ENCODE assay signal across 8 cellular contexts in the genomic region with DNA sequence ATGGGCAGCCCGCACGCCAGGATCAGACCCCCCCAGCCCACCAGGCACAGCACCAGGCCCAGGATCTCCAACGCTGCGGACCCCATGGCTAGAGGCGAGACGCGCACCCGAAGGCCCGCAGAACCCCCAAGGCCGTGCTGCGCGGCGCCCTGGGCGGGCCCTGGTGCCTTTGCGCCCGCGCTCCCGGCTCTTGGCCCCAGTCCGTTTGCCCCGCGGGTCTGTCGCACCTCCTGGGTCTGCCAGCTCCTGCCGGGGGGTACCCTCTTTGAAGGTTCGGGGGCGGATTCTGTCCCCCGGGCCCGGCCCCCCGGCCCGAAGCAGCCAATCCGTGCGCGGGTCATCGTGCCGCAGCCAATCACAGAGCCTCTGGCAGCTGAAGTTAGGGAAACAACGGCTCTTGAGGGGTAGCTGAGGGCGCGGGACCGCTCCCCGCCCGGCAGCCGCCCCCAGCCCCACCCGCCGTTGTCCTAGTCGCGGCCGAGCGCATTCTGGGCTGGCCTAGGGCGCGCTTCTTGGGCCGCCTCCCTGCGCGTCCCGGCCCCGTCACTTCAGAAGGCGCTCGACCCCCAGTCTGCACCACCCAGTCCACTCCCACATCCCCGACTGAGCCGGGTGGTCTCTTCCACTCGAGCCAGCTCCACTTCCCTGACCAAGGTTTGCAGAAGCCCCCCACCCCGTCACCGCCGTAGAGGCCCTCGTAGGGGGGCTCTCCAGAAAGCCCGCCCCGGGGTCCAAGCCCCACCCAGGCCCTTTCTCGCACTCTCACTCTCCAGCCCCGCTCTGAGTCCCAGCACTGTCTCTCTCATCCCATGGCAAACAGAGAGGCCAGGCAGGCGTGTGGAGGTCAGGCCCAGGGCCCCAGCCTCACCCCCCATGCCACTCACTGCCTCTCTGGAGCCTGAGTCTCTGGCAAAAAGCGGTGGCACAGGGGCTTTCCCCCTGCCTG. TPM values are rescaled to one million over a fixed set of nuclear protein-coding genes. Genes with fewer than 3 reads are reported as not detected.
DNase-seq lines count a peak whose midpoint lies in the region; ATAC-seq and TF ChIP-seq lines count a peak whose summit lies in the region.

A gene with protein sequence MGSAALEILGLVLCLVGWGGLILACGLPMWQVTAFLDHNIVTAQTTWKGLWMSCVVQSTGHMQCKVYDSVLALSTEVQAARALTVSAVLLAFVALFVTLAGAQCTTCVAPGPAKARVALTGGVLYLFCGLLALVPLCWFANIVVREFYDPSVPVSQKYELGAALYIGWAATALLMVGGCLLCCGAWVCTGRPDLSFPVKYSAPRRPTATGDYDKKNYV (minus strand): TSS at position 241 of the 946 bp plus-strand sequence. CDS start 155 bp downstream, at position 86.

- no peaks in the 10 kb centered on the region for H3K79me2 ChIP-seq in SK-N-SH (ENCODE audit: insufficient read depth)

- in situ Hi-C loops in GM13977 (cut with MboI; ENCODE audit: low pct_unique_long_range_greater_than_20kb, low sequenced_read_pairs, unreplicated experiment): no loop called here

- TF ChIP-seq EP300 in SK-N-SH (IDR thresholded peaks at IDR 0.05; ENCODE audit: borderline replicate concordance in 1 of 2, low read depth in 1 of 2, low read length in 1 of 2): no peak

- H3K9me2 ChIP-seq in SK-N-SH: no peaks in the 10 kb centered on the region

- no peak within 1 kb of the TSS for H2AFZ ChIP-seq in SK-N-SH (ENCODE audit: low read depth)

- H3K9ac ChIP-seq in SK-N-SH: no peak within 1 kb of the TSS

- H3K36me3 ChIP-seq in SK-N-SH (replicated peaks in 1 of 2; ENCODE audit: control insufficient read depth in 1 of 2, insufficient read depth in 2 of 2, low read length in 1 of 2) (no peaks in the 10 kb centered on the region), esophagus (ENCODE audit: control insufficient read depth in 2 of 2, insufficient read depth in 2 of 2, low read length in 1 of 2) (no peaks in the 10 kb centered on the region)

- no peaks in the 10 kb centered on the region for H3F3A ChIP-seq in SK-N-SH (replicated peaks; ENCODE audit: insufficient read depth)

- no peak for TF ChIP-seq CTCF in GM13977 (IDR thresholded peaks at IDR 0.05; ENCODE audit: extremely low read depth, insufficient read depth, missing control alignments)
- no peak for TF ChIP-seq CTCF in SK-N-SH (IDR thresholded peaks at IDR 0.05)

- POLR2A ChIA-PET in SK-N-SH (lab: Yijun Ruan, JAX): no interaction called here
- POLR2A ChIA-PET in naive thymus-derived CD8-positive, alpha-beta T cell (lab: Charles Lee): no interaction called here

- H3K36me3 Mint-ChIP-seq in naive thymus-derived CD8-positive, alpha-beta T cell: no peaks in the 10 kb centered on the region

- 36% methylated on average over 33 of the region's 69 CpGs for WGBS in SK-N-SH (ENCODE audit: low lambda C conversion rate)
- 5 to 7% methylated on average over 56 to 69 of the region's 69 CpGs for WGBS in esophagus, 2 donors

- DNase-seq in GM13977 (ENCODE audit: low spot score) (peak; percentile 67), SK-N-SH (peak; percentile 89), hippocampal formation (lab: John Stamatoyannopoulos, UW) (no peak), DMS114 treated with DMSO at 0.1 percent for 48 hours (lab: John Stamatoyannopoulos, UW; ENCODE audit: unreplicated experiment) (no peak)
- peak in 1 of 10 donors; percentile 9 for DNase-seq in naive thymus-derived CD8-positive, alpha-beta T cell

- H3K4me2 ChIP-seq in SK-N-SH: 0 out of 2 replicates have a peak within 1 kb of the TSS, but pooled peaks have one; percentile 24

- H3K9me3 ChIP-seq in SK-N-SH: no peaks in the 10 kb centered on the region
- H3K9me3 ChIP-seq in esophagus (ENCODE audit: control insufficient read depth in 2 of 2, insufficient read depth in 1 of 2, low read depth in 1 of 2, low read length in 1 of 2): no peaks in the 10 kb centered on the region

- H3K27ac ChIP-seq in SK-N-SH (ENCODE audit: low read depth in 2 of 2, low read length in 1 of 2) (no peak within 1 kb of the TSS), esophagus (ENCODE audit: low read depth in 2 of 2, low read length in 1 of 2) (peak within 1 kb of the TSS; percentile 29 to 52)

- H3K4me3 ChIP-seq in SK-N-SH (ENCODE audit: low read depth in 2 of 2, low read length in 1 of 2) (peak within 1 kb of the TSS in 1 of 2 experiments; percentile 35; a peak in 1 of 4 replicates), esophagus (ENCODE audit: low read depth in 1 of 2, low read length in 2 of 2) (peak within 1 kb of the TSS; percentile 34 to 52)

- H3K4me1 ChIP-seq in SK-N-SH (ENCODE audit: control insufficient read depth in 1 of 2, insufficient read depth in 2 of 2, low read depth in 1 of 2, low read length in 1 of 2) (peaks cover 0 to 10% of the 10 kb centered on the region in 2 experiments; a peak in 1 of 4 replicates), esophagus (ENCODE audit: control insufficient read depth in 2 of 2, insufficient read depth in 2 of 2, low read length in 1 of 2) (peaks cover 6 to 15% of the 10 kb centered on the region in 2 donors)

- H3K27me3 Mint-ChIP-seq in naive thymus-derived CD8-positive, alpha-beta T cell: peaks cover 0 to 36% (median 26%) of the 10 kb centered on the region in 5 donors

- peak within 1 kb of the TSS; percentile 57 to 84 (median 69) for H3K4me3 Mint-ChIP-seq in naive thymus-derived CD8-positive, alpha-beta T cell

- H4K20me1 ChIP-seq in SK-N-SH (ENCODE audit: insufficient read depth): no peaks in the 10 kb centered on the region

- H3K27ac Mint-ChIP-seq in naive thymus-derived CD8-positive, alpha-beta T cell: peak within 1 kb of the TSS in 2 of 10 donors; percentile 50 to 61

- ATAC-seq in naive thymus-derived CD8-positive, alpha-beta T cell: peak; percentile 41 to 50
- ATAC-seq in HG03565 (IDR thresholded peaks at IDR 0.05; ENCODE audit: unreplicated experiment) (no peak), GM19023 (IDR thresholded peaks at IDR 0.05; ENCODE audit: unreplicated experiment) (no peak)

- peaks cover 3 to 18% (median 9%) of the 10 kb centered on the region in 4 donors for H3K4me1 Mint-ChIP-seq in naive thymus-derived CD8-positive, alpha-beta T cell

- no peaks in the 10 kb centered on the region for H3K9me3 Mint-ChIP-seq in naive thymus-derived CD8-positive, alpha-beta T cell

- no peak for TF ChIP-seq RAD21 in SK-N-SH (IDR thresholded peaks at IDR 0.05; ENCODE audit: low read length)

- H3K27me3 ChIP-seq in SK-N-SH (ENCODE audit: insufficient read depth) (no peaks in the 10 kb centered on the region), esophagus (ENCODE audit: control insufficient read depth in 1 of 2, insufficient read depth in 2 of 2, low read length in 2 of 2) (peaks cover 0 to 15% of the 10 kb centered on the region in 2 donors)

- CTCF ChIA-PET in SK-N-SH (lab: Yijun Ruan, JAX): interaction anchor here (1.3 kb wide), 1 partner anchor 106 kb away, joined by 4 read pairs; no protein-coding TSS in a partner anchor

TF ChIP-seq in SK-N-SH, 30 proteins besides CTCF, POLR2A, EP300 and RAD21:
- TF ChIP-seq FOXJ3 (CRISPR knock-in tag; IDR thresholded peaks at IDR 0.05) (no peak), RCOR1 (IDR thresholded peaks at IDR 0.05; ENCODE audit: low read length) (no peak), ELF1 (IDR thresholded peaks at IDR 0.05) (no peak), FOXM1 (IDR thresholded peaks at IDR 0.05; ENCODE audit: low read depth) (no peak), RXRA (IDR thresholded peaks at IDR 0.05; ENCODE audit: borderline replicate concordance, low read depth) (no peak), POLR2AphosphoS5 (IDR thresholded peaks at IDR 0.05; ENCODE audit: low read depth, low read length) (no peak), YY1 (IDR thresholded peaks at IDR 0.05; ENCODE audit: low read depth) (no peak), CHD2 (IDR thresholded peaks at IDR 0.05; ENCODE audit: low read length, partially characterized antibody) (no peak)
- TF ChIP-seq, protein P1, sequence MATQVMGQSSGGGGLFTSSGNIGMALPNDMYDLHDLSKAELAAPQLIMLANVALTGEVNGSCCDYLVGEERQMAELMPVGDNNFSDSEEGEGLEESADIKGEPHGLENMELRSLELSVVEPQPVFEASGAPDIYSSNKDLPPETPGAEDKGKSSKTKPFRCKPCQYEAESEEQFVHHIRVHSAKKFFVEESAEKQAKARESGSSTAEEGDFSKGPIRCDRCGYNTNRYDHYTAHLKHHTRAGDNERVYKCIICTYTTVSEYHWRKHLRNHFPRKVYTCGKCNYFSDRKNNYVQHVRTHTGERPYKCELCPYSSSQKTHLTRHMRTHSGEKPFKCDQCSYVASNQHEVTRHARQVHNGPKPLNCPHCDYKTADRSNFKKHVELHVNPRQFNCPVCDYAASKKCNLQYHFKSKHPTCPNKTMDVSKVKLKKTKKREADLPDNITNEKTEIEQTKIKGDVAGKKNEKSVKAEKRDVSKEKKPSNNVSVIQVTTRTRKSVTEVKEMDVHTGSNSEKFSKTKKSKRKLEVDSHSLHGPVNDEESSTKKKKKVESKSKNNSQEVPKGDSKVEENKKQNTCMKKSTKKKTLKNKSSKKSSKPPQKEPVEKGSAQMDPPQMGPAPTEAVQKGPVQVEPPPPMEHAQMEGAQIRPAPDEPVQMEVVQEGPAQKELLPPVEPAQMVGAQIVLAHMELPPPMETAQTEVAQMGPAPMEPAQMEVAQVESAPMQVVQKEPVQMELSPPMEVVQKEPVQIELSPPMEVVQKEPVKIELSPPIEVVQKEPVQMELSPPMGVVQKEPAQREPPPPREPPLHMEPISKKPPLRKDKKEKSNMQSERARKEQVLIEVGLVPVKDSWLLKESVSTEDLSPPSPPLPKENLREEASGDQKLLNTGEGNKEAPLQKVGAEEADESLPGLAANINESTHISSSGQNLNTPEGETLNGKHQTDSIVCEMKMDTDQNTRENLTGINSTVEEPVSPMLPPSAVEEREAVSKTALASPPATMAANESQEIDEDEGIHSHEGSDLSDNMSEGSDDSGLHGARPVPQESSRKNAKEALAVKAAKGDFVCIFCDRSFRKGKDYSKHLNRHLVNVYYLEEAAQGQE (IDR thresholded peaks at IDR 0.05; ENCODE audit: low read depth, low read length): no peak
- TF ChIP-seq, protein P2, sequence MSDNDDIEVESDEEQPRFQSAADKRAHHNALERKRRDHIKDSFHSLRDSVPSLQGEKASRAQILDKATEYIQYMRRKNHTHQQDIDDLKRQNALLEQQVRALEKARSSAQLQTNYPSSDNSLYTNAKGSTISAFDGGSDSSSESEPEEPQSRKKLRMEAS (IDR thresholded peaks at IDR 0.05; ENCODE audit: low read depth): no peak

RNA-seq across cellular contexts. Expression of the gene that starts here (rescaled TPM):
- not detected in 2 replicates for polyA plus RNA-seq in SK-N-SH (2012; rRNA removed)
- polyA plus RNA-seq in SK-N-SH (2012; cell fraction: cytosol; rRNA removed): not detected in 2 replicates
- polyA plus RNA-seq in SK-N-SH (2012; cell fraction: nucleus; rRNA removed): not detected in 2 replicates
- 10 to 100 TPM in 1 of 2 donors, 1 to 10 TPM in 1; 8.5 to 48.3 TPM for polyA plus RNA-seq in esophagus
- total RNA-seq in naive thymus-derived CD8-positive, alpha-beta T cell: not detected
- under 1 TPM in 2 of 3 donors, not detected in 1; 0.11 to 0.22 TPM for polyA plus RNA-seq in naive thymus-derived CD8-positive, alpha-beta T cell

Comparison
In these comparisons a context has a peak if more than half of its experiments do, and no peak if none do; other contexts are left out.
1. RNA of the gene that starts here (polyA plus RNA-seq): 8.5 to 48.3 TPM in esophagus; 0.11 to 0.22 TPM in naive thymus-derived CD8-positive, alpha-beta T cell and not detected in SK-N-SH; every median in the first group is over 4 times any median in the second.
2. Peak in DNase-seq and H3K4me2 ChIP-seq in SK-N-SH; RNA of the gene not detected or under 1 TPM.
3. Peak in ATAC-seq in naive thymus-derived CD8-positive, alpha-beta T cell; RNA of the gene not detected or under 1 TPM.
4. H3K27ac ChIP-seq: peak in esophagus (2 of 2); none in SK-N-SH (0 of 2).